ENCODE assay signal across 9 cellular contexts in the genomic region with DNA sequence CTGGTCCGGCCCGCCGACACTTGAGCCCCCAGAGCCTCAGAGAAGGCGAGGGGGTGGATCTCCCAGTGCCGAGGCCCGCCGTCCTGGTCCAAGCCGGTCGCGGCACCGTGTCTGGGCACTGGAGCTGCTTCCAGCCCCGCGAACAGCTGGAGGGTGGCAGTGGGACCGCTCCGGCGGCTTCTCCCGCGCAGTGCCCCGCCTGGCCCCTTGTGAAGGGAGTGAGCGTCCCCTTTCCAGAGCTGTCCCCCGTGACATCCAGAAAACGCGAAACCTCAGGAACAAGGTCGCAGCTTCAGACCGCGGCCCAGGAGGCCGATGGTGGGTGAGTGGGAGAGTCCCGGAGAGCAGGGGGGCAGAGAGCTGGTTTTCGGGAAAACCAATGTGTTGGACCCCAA. TPM values are rescaled to one million over a fixed set of nuclear protein-coding genes. Genes with fewer than 3 reads are reported as not detected.
A peak's percentile ranks its signal among the peaks of the same experiment; 100 is the strongest.
DNase-seq lines count a peak whose midpoint lies in the region; ATAC-seq and TF ChIP-seq lines count a peak whose summit lies in the region.
"Had no signal": no experiment of that assay in that cellular context is flagged by ENCODE, and none has a peak within 500 bp of the region (broad histone marks: within the 10 kb centered on the region; RNA-seq: fewer than 3 reads in every experiment).

No MANE protein-coding gene starts in this region.

- POLR2A ChIA-PET in naive thymus-derived CD4-positive, alpha-beta T cell (lab: Charles Lee), result no interaction called here

- DNase-seq in GM06990 (ENCODE audit: extremely low read depth, insufficient read length) (no peak), activated gamma-delta T cell treated with Interleukin-2 at 50 U/mL for 16 hours (no peak), caudate nucleus (lab: John Stamatoyannopoulos, UW) (no peak)
- peak in 1 of 9 donors; percentile 27 for DNase-seq in naive thymus-derived CD4-positive, alpha-beta T cell
- no peak for DNase-seq in effector CD4-positive, alpha-beta T cell

- H3K9me3 ChIP-seq in naive thymus-derived CD4-positive, alpha-beta T cell (ENCODE audit: control insufficient read depth in 2 of 3, low read length in 3 of 3), result no peaks in the 10 kb centered on the region

- H3K27ac ChIP-seq in naive thymus-derived CD4-positive, alpha-beta T cell (ENCODE audit: low read depth, low read length), result no peak overlapping the region
- no peak overlapping the region for H3K27ac ChIP-seq in caudate nucleus (ENCODE audit: low read depth, low read length)

- peaks cover 30% of the 10 kb centered on the region for H3K4me1 Mint-ChIP-seq in brain
- H3K4me1 Mint-ChIP-seq in naive thymus-derived CD4-positive, alpha-beta T cell, result peaks cover 8 to 32% (median 28%) of the 10 kb centered on the region in 7 donors

- TF ChIP-seq CTCF in GM06990 (IDR thresholded peaks at IDR 0.05; ENCODE audit: insufficient read depth, low read length, poor library complexity, severe bottlenecking) (no peak), brain (conservative IDR thresholded peaks at IDR 0.05) (no peak)

- H3K27me3 Mint-ChIP-seq in brain, result peaks cover 90% of the 10 kb centered on the region
- peaks cover 56 to 83% (median 59%) of the 10 kb centered on the region in 5 donors for H3K27me3 Mint-ChIP-seq in naive thymus-derived CD4-positive, alpha-beta T cell

- no peaks in the 10 kb centered on the region; the same call in none of the 2 replicates for H3K27me3 ChIP-seq in GM06990 (replicated peaks; ENCODE audit: control insufficient read depth, insufficient read depth, low read length)
- peaks cover 17 to 50% of the 10 kb centered on the region in 2 donors for H3K27me3 ChIP-seq in naive thymus-derived CD4-positive, alpha-beta T cell (ENCODE audit: control insufficient read depth in 2 of 2, insufficient read depth in 2 of 2, low read length in 2 of 2)

- H3K4me3 ChIP-seq in GM06990 (replicated peaks; ENCODE audit: low read depth, low read length), result peak overlapping the region; percentile 56
- H3K4me3 ChIP-seq in naive thymus-derived CD4-positive, alpha-beta T cell (ENCODE audit: low read length), result peak overlapping the region; percentile 47

- H3K36me3 Mint-ChIP-seq in brain, result no peaks in the 10 kb centered on the region
- no peaks in the 10 kb centered on the region for H3K36me3 Mint-ChIP-seq in naive thymus-derived CD4-positive, alpha-beta T cell

- CTCF ChIA-PET in naive thymus-derived CD4-positive, alpha-beta T cell (lab: Charles Lee), result interaction anchor here (0.5 kb wide), 1 partner anchor 51 kb away, joined by 3 read pairs; no protein-coding TSS in a partner anchor

- intact Hi-C loops in naive thymus-derived CD4-positive, alpha-beta T cell (cut with micrococcal nuclease), result loop anchor here (1.0 to 5.0 kb wide), 3 partner anchors 54 to 769 kb away; partner anchors contain the start of genes CYP26B1 (in 1 of the 2) and SFXN5 (in 1 of the 2)

- peak overlapping the region in 2 of 5 experiments; percentile 58 to 98 for H3K27ac Mint-ChIP-seq in brain
- peak overlapping the region in 3 of 9 donors; percentile 5 to 45 (median 38) for H3K27ac Mint-ChIP-seq in naive thymus-derived CD4-positive, alpha-beta T cell

- no peaks in the 10 kb centered on the region for H3K36me3 ChIP-seq in GM06990 (ENCODE audit: control insufficient read depth, insufficient read depth, low read length)
- no peaks in the 10 kb centered on the region for H3K36me3 ChIP-seq in naive thymus-derived CD4-positive, alpha-beta T cell (ENCODE audit: control insufficient read depth in 2 of 3, insufficient read depth in 3 of 3, low read length in 3 of 3)

- ATAC-seq in HG02840 (IDR thresholded peaks at IDR 0.05; ENCODE audit: low FRiP score, unreplicated experiment) (peak; percentile 5), GM19324 (IDR thresholded peaks at IDR 0.05; ENCODE audit: low FRiP score, unreplicated experiment) (no peak)
- no peak for ATAC-seq in naive thymus-derived CD4-positive, alpha-beta T cell

- H3K4me3 Mint-ChIP-seq in brain, result peak overlapping the region; percentile 80 to 96 (median 82)
- H3K4me3 Mint-ChIP-seq in naive thymus-derived CD4-positive, alpha-beta T cell, result peak overlapping the region; percentile 69 to 89 (median 82)

- H3K9me3 Mint-ChIP-seq in brain, result peaks cover 0 to 7% (median 0%) of the 10 kb centered on the region in 5 experiments
- H3K9me3 Mint-ChIP-seq in naive thymus-derived CD4-positive, alpha-beta T cell, result peaks cover 0 to 5% (median 0%) of the 10 kb centered on the region in 11 donors

- H3K4me1 ChIP-seq in naive thymus-derived CD4-positive, alpha-beta T cell (ENCODE audit: control insufficient read depth in 2 of 2, insufficient read depth in 2 of 2, low read length in 2 of 2), result peaks cover 13 to 31% of the 10 kb centered on the region in 2 donors

RNA-seq across cellular contexts. Expression of gene EMX1, which starts 0.6 kb away (rescaled TPM):
- polyA plus RNA-seq in brain (ENCODE audit: insufficient read depth, low read depth, low replicate concordance), result 9.1 TPM
- not detected for total RNA-seq in naive thymus-derived CD4-positive, alpha-beta T cell
- not detected for polyA plus RNA-seq in naive thymus-derived CD4-positive, alpha-beta T cell
- total RNA-seq: HT1080 had no signal

RNA-seq across cellular contexts. Expression of gene SPR, which starts 29.5 kb away (rescaled TPM):
- polyA plus RNA-seq in brain (ENCODE audit: insufficient read depth, low read depth, low replicate concordance), result 7.1 TPM
- 1 to 10 TPM in 2 of 5 experiments, under 1 TPM in 2, not detected in 1; 0.24 to 2.3 (median 0.98) TPM for total RNA-seq in naive thymus-derived CD4-positive, alpha-beta T cell
- polyA plus RNA-seq in naive thymus-derived CD4-positive, alpha-beta T cell, result 1 to 10 TPM in 1 of 2 donors, not detected in 1; 1.0 TPM

Comparison
In these comparisons a context has a peak if more than half of its experiments do, and no peak if none do; other contexts are left out.
1. RNA of gene EMX1, which starts 0.6 kb away (polyA plus RNA-seq): 9.1 TPM in brain (single experiment); not detected in naive thymus-derived CD4-positive, alpha-beta T cell; every median in the first group is over 10 times any median in the second.